ENCODE assay signal across 10 cellular contexts in genomic region chr5:6359534-6359933, GRCh38. TPM values are rescaled to one million over a fixed set of nuclear protein-coding genes. Genes with fewer than 3 reads are reported as not detected.
DNase-seq lines count a peak whose midpoint lies in the region; ATAC-seq lines count a peak whose summit lies in the region.
"Had no signal": no experiment of that assay in that cellular context is flagged by ENCODE, and none has a peak within 500 bp of the region (broad histone marks: within the 10 kb centered on the region; RNA-seq: fewer than 3 reads in every experiment).

No MANE protein-coding gene starts in this region.

- peaks cover 21% of the 10 kb centered on the region for H3K4me1 Mint-ChIP-seq in activated naive CD8-positive, alpha-beta T cell (ENCODE audit: low read depth)
- H3K4me1 Mint-ChIP-seq in stimulated activated naive CD8-positive, alpha-beta T cell treated with anti-CD3 and anti-CD28 coated beads, Interleukin-15, amount 100 ng/mL, for 72 hours = peaks cover 13% of the 10 kb centered on the region

- H3K27me3 Mint-ChIP-seq in activated naive CD8-positive, alpha-beta T cell = no peaks in the 10 kb centered on the region
- H3K27me3 Mint-ChIP-seq in stimulated activated naive CD8-positive, alpha-beta T cell treated with anti-CD3 and anti-CD28 coated beads, Interleukin-15, amount 100 ng/mL, for 72 hours = no peaks in the 10 kb centered on the region

- peak overlapping the region; percentile 85 for H3K27ac Mint-ChIP-seq in activated naive CD8-positive, alpha-beta T cell
- peak overlapping the region; percentile 93 to 96 for H3K27ac Mint-ChIP-seq in stimulated activated naive CD8-positive, alpha-beta T cell treated with anti-CD3 and anti-CD28 coated beads, Interleukin-15, amount 100 ng/mL, for 72 hours

- ATAC-seq in left ventricle myocardium superior (no peak), HG03139 (IDR thresholded peaks at IDR 0.05; ENCODE audit: unreplicated experiment) (peak; percentile 6), HG02840 (IDR thresholded peaks at IDR 0.05; ENCODE audit: low FRiP score, unreplicated experiment) (no peak)
- ATAC-seq in stimulated activated naive CD8-positive, alpha-beta T cell treated with anti-CD3 and anti-CD28 coated beads, Interleukin-15, amount 100 ng/mL, for 72 hours = no peak

- H3K4me3 Mint-ChIP-seq in activated naive CD8-positive, alpha-beta T cell = peak overlapping the region; percentile 56
- H3K4me3 Mint-ChIP-seq in stimulated activated naive CD8-positive, alpha-beta T cell treated with anti-CD3 and anti-CD28 coated beads, Interleukin-15, amount 100 ng/mL, for 72 hours = peak overlapping the region; percentile 41 to 53

- peaks cover 14% of the 10 kb centered on the region for H3K36me3 Mint-ChIP-seq in activated naive CD8-positive, alpha-beta T cell

- DNase-seq in cardiac septum (ENCODE audit: low spot score) (peak; percentile 36), left ventricle myocardium superior (no peak), mucosa of gallbladder (ENCODE audit: low spot score) (no peak), AG20443 (ENCODE audit: low spot score) (no peak)
- no peak for DNase-seq in stimulated activated naive CD8-positive, alpha-beta T cell treated with anti-CD3 and anti-CD28 coated beads, Interleukin-15, amount 100 ng/mL, for 72 hours
- DNase-seq: mucosa of descending colon, WERI-Rb-1 had no signal

- no peaks in the 10 kb centered on the region for H3K9me3 Mint-ChIP-seq in activated naive CD8-positive, alpha-beta T cell (ENCODE audit: low read depth)
- H3K9me3 Mint-ChIP-seq in stimulated activated naive CD8-positive, alpha-beta T cell treated with anti-CD3 and anti-CD28 coated beads, Interleukin-15, amount 100 ng/mL, for 72 hours = no peaks in the 10 kb centered on the region

- intact Hi-C loops in cardiac septum (cut with DNase I) = no loop called here
- intact Hi-C loops in left ventricle myocardium superior (cut with micrococcal nuclease) = no loop called here

RNA-seq across cellular contexts. Expression of gene MED10, which starts 18.8 kb away (rescaled TPM):
- total RNA-seq in cardiac septum = 27.6 TPM
- 29.2 TPM for total RNA-seq in left ventricle myocardium superior
- 27.7 TPM for total RNA-seq in mucosa of gallbladder
